In the genomic region with DNA sequence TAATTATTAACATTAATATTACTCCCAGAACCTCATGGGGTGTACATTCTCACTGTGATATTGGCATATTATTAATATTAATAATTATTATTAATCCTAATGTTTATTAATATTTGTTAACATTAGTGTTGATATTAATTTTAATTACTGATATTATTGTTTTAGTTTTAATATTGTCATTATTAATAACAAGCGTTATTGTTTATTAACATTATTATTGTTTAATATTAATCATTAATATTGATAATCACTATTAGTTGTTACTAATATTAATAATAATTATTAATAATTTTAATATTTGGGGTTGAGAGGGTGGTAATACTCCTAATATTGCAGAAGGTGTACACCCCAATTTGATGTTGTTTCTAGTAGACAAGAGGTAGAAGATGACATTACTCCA, we compare ENCODE assay signal across 34 cellular contexts.
"Had no signal": no experiment of that assay in that cellular context is flagged by ENCODE, and none has a peak within 500 bp of the region (broad histone marks: within the 10 kb centered on the region; RNA-seq: fewer than 3 reads in every experiment).

No MANE protein-coding gene starts in this region.

- H3K4me3 ChIP-seq: MG63, Peyer's patch had no signal

- H3K27me3 Mint-ChIP-seq: activated CD4-positive, alpha-beta memory T cell treated with anti-CD3 and anti-CD28 coated beads, Interleukin-2, amount 10 ng/mL, durations not matched to agents 7 days and 5 days; activated CD8-positive, alpha-beta memory T cell treated with anti-CD3 and anti-CD28 coated beads, Interleukin-2, amount 10 ng/mL, durations not matched to agents 7 days and 5 days; activated naive CD4-positive, alpha-beta T cell treated with anti-CD3 and anti-CD28 coated beads, Interleukin-2, amount 10 ng/mL, durations not matched to agents 7 days and 5 days; activated naive CD8-positive, alpha-beta T cell treated with anti-CD3 and anti-CD28 coated beads, Interleukin-2, amount 50 U/mL, for 24 hours; IgD-negative memory B cell had no signal

- H3K9me3 ChIP-seq: MG63, Peyer's patch had no signal

- H3K27ac ChIP-seq: Peyer's patch, RWPE1 had no signal

- H3K27ac Mint-ChIP-seq: activated CD4-positive, alpha-beta memory T cell treated with anti-CD3 and anti-CD28 coated beads, Interleukin-2, amount 10 ng/mL, durations not matched to agents 7 days and 5 days; activated CD8-positive, alpha-beta memory T cell treated with anti-CD3 and anti-CD28 coated beads, Interleukin-2, amount 10 ng/mL, durations not matched to agents 7 days and 5 days; activated naive CD4-positive, alpha-beta T cell treated with anti-CD3 and anti-CD28 coated beads, Interleukin-2, amount 10 ng/mL, durations not matched to agents 7 days and 5 days; activated naive CD8-positive, alpha-beta T cell; activated naive CD8-positive, alpha-beta T cell treated with anti-CD3 and anti-CD28 coated beads, Interleukin-2, amount 50 U/mL, for 24 hours; brain; IgD-negative memory B cell had no signal

- H3K4me1 ChIP-seq: Peyer's patch had no signal

- H3K36me3 Mint-ChIP-seq: activated CD8-positive, alpha-beta memory T cell treated with anti-CD3 and anti-CD28 coated beads, Interleukin-2, amount 10 ng/mL, durations not matched to agents 7 days and 5 days; activated naive CD4-positive, alpha-beta T cell treated with anti-CD3 and anti-CD28 coated beads, Interleukin-2, amount 10 ng/mL, durations not matched to agents 7 days and 5 days; activated naive CD8-positive, alpha-beta T cell; brain; IgD-negative memory B cell had no signal

- H3K4me1 Mint-ChIP-seq: activated CD4-positive, alpha-beta memory T cell treated with anti-CD3 and anti-CD28 coated beads, Interleukin-2, amount 10 ng/mL, durations not matched to agents 7 days and 5 days; activated CD8-positive, alpha-beta memory T cell treated with anti-CD3 and anti-CD28 coated beads, Interleukin-2, amount 10 ng/mL, durations not matched to agents 7 days and 5 days; activated naive CD4-positive, alpha-beta T cell treated with anti-CD3 and anti-CD28 coated beads, Interleukin-2, amount 10 ng/mL, durations not matched to agents 7 days and 5 days; activated naive CD8-positive, alpha-beta T cell treated with anti-CD3 and anti-CD28 coated beads, Interleukin-2, amount 50 U/mL, for 24 hours; brain; IgD-negative memory B cell had no signal

- DNase-seq: activated CD4-positive, alpha-beta memory T cell treated with anti-CD3 and anti-CD28 coated beads, Interleukin-2, amount 10 ng/mL, durations not matched to agents 7 days and 5 days; activated CD4-positive, alpha-beta T cell treated with anti-CD3 and anti-CD28 coated beads for 4 hours; activated CD8-positive, alpha-beta memory T cell treated with anti-CD3 and anti-CD28 coated beads for 24 hours; activated CD8-positive, alpha-beta memory T cell treated with anti-CD3 and anti-CD28 coated beads, Interleukin-2, amount 10 ng/mL, durations not matched to agents 7 days and 5 days; activated CD8-positive, alpha-beta memory T cell treated with anti-CD3 and anti-CD28 coated beads, Interleukin-2, amount 50 U/mL, for 48 hours; activated effector memory CD4-positive, alpha-beta T cell treated with Interleukin-2 at 50 U/mL for 16 hours; activated naive CD4-positive, alpha-beta T cell treated with anti-CD3 and anti-CD28 coated beads, Interleukin-2, amount 10 ng/mL, durations not matched to agents 7 days and 5 days; activated naive CD8-positive, alpha-beta T cell treated with anti-CD3 and anti-CD28 coated beads, Interleukin-2, amount 50 U/mL, for 24 hours; anterior cingulate cortex; central memory CD4-positive, alpha-beta T cell; Kasumi-1; KG1; MG63; NCI-H1048; NCI-H1105 treated with DMSO at 0.1 percent for 48 hours; NCI-H1436 treated with DMSO at 0.1 percent for 48 hours; NCI-H1694 treated with DMSO at 0.1 percent for 48 hours; NCI-H2029; NCI-H510A; NCI-H526; NCI-H748 treated with DMSO at 0.1 percent for 48 hours; NK-92 treated with Interleukin-12 subunit alpha and Interleukin-12 subunit beta, amount 100 ng/mL, for 24 hours; PC-3; Peyer's patch; SIG-M5; SW 1271; T-helper 1 cell; T1000 had no signal

- H3K27me3 ChIP-seq: MG63, Peyer's patch had no signal

- H3K36me3 ChIP-seq: MG63, Peyer's patch had no signal

- H3K4me3 Mint-ChIP-seq: activated CD4-positive, alpha-beta memory T cell treated with anti-CD3 and anti-CD28 coated beads, Interleukin-2, amount 10 ng/mL, durations not matched to agents 7 days and 5 days; activated CD8-positive, alpha-beta memory T cell treated with anti-CD3 and anti-CD28 coated beads, Interleukin-2, amount 10 ng/mL, durations not matched to agents 7 days and 5 days; activated naive CD4-positive, alpha-beta T cell treated with anti-CD3 and anti-CD28 coated beads, Interleukin-2, amount 10 ng/mL, durations not matched to agents 7 days and 5 days; activated naive CD8-positive, alpha-beta T cell; activated naive CD8-positive, alpha-beta T cell treated with anti-CD3 and anti-CD28 coated beads, Interleukin-2, amount 50 U/mL, for 24 hours; brain; IgD-negative memory B cell had no signal

- H3K9me3 Mint-ChIP-seq: activated naive CD4-positive, alpha-beta T cell treated with anti-CD3 and anti-CD28 coated beads, Interleukin-2, amount 10 ng/mL, durations not matched to agents 7 days and 5 days had no signal

- ATAC-seq: activated CD4-positive, CD25-positive, alpha-beta regulatory T cell treated with anti-CD3 and anti-CD28 coated beads, Interleukin-2, amount 50 U/mL, for 24 hours; activated CD8-positive, alpha-beta memory T cell treated with anti-CD3 and anti-CD28 coated beads, Interleukin-2, amount 10 ng/mL, durations not matched to agents 7 days and 5 days; activated naive CD8-positive, alpha-beta T cell treated with anti-CD3 and anti-CD28 coated beads, Interleukin-2, amount 50 U/mL, for 24 hours; PC-3; Right ventricle myocardium inferior had no signal
